22 cellular contexts compared by ENCODE assay signal in genomic region chr22:17939011-17939410, GRCh38.
DNase-seq lines count a peak whose midpoint lies in the region; ATAC-seq, FAIRE-seq and TF ChIP-seq lines count a peak whose summit lies in the region.
"Had no signal": no experiment of that assay in that cellular context is flagged by ENCODE, and none has a peak within 500 bp of the region (broad histone marks: within the 10 kb centered on the region; RNA-seq: fewer than 3 reads in every experiment).

No MANE protein-coding gene starts in this region.

- FAIRE-seq in GM12878 (lab: Jason Lieb, UNC): no peak
- FAIRE-seq: G401.6, GM12891, GM18507, HTR-8/SVneo had no signal

- H3K27me3 Mint-ChIP-seq in naive B cell: no peaks in the 10 kb centered on the region
- no peaks in the 10 kb centered on the region for H3K27me3 Mint-ChIP-seq in stimulated activated memory B cell treated with anti-CD40 and anti-IgM and Interleukin-4, amounts not matched to agents 10 μg/mL and 1 μg/mL and 100 μg/mL, for 72 hours
- H3K27me3 Mint-ChIP-seq in CD4-positive, alpha-beta memory T cell: no peaks in the 10 kb centered on the region
- no peaks in the 10 kb centered on the region for H3K27me3 Mint-ChIP-seq in activated naive CD8-positive, alpha-beta T cell treated with anti-CD3 and anti-CD28 coated beads, Interleukin-2, amount 50 U/mL, for 24 hours

- peaks cover 72 to 95% (median 87%) of the 10 kb centered on the region in 3 donors for H3K4me1 Mint-ChIP-seq in naive B cell
- peaks cover 74% of the 10 kb centered on the region for H3K4me1 Mint-ChIP-seq in stimulated activated memory B cell treated with anti-CD40 and anti-IgM and Interleukin-4, amounts not matched to agents 10 μg/mL and 1 μg/mL and 100 μg/mL, for 72 hours
- peaks cover 5 to 60% (median 32%) of the 10 kb centered on the region in 4 donors for H3K4me1 Mint-ChIP-seq in CD4-positive, alpha-beta memory T cell
- peaks cover 24% of the 10 kb centered on the region for H3K4me1 Mint-ChIP-seq in activated naive CD8-positive, alpha-beta T cell treated with anti-CD3 and anti-CD28 coated beads, Interleukin-2, amount 50 U/mL, for 24 hours

- no TSS peak for BruUV-seq in GM12878 (replicated peaks; lab: Mats Ljungman, UMichigan)

- H4K20me1 ChIP-seq in GM12878 (ENCODE audit: control insufficient read depth, insufficient read depth): peaks cover 8% of the 10 kb centered on the region

- H3K9me3 ChIP-seq in cardiac muscle cell (ENCODE audit: low read depth): no peaks in the 10 kb centered on the region
- H3K9me3 ChIP-seq in GM12878 (replicated peaks; ENCODE audit: control insufficient read depth, insufficient read depth, low read length): no peaks in the 10 kb centered on the region
- no peaks in the 10 kb centered on the region for H3K9me3 ChIP-seq in CD4-positive, alpha-beta memory T cell (ENCODE audit: control insufficient read depth in 1 of 2, low read length in 2 of 2)

- WGBS in GM12878 (ENCODE audit: insufficient coverage, insufficient replicate concordance, low lambda C conversion rate, missing lambda C conversion rate): 45% methylated on average over 3 of the region's 3 CpGs

- no peak for TF ChIP-seq EP300 in GM12878 (IDR thresholded peaks at IDR 0.05; ENCODE audit: borderline replicate concordance in 1 of 2, control insufficient read depth in 1 of 2, low read depth in 2 of 2, low read length in 2 of 2)

- no peak overlapping the region for H2AFZ ChIP-seq in GM12878 (ENCODE audit: control insufficient read depth, low read depth, low read length)
- H2AFZ ChIP-seq: GM23338 had no signal

- peak overlapping the region in 2 of 8 donors; percentile 24 to 33 for H3K4me3 Mint-ChIP-seq in naive B cell
- H3K4me3 Mint-ChIP-seq in stimulated activated memory B cell treated with anti-CD40 and anti-IgM and Interleukin-4, amounts not matched to agents 10 μg/mL and 1 μg/mL and 100 μg/mL, for 72 hours: no peak overlapping the region
- no peak overlapping the region for H3K4me3 Mint-ChIP-seq in CD4-positive, alpha-beta memory T cell
- no peak overlapping the region for H3K4me3 Mint-ChIP-seq in activated naive CD8-positive, alpha-beta T cell treated with anti-CD3 and anti-CD28 coated beads, Interleukin-2, amount 50 U/mL, for 24 hours
- H3K4me3 Mint-ChIP-seq: GM23338 had no signal

- ATAC-seq in Right ventricle myocardium inferior (no peak), GM12878 (peak; percentile 35; the same call in 2 of the 3 replicates), naive B cell (ENCODE audit: low read depth in 2 of 2) (peak in 1 of 2 donors; percentile 34)
- no peak for ATAC-seq in stimulated activated memory B cell treated with anti-CD40 and anti-IgM and Interleukin-4, amounts not matched to agents 10 μg/mL and 1 μg/mL and 100 μg/mL, for 72 hours
- no peak for ATAC-seq in activated naive CD8-positive, alpha-beta T cell treated with anti-CD3 and anti-CD28 coated beads, Interleukin-2, amount 50 U/mL, for 24 hours
- ATAC-seq: GM23338 had no signal

- H3K27ac ChIP-seq in cardiac muscle cell: peak overlapping the region; percentile 80
- H3K27ac ChIP-seq in GM12878 (ENCODE audit: control insufficient read depth, insufficient read depth): no peak overlapping the region
- no peak overlapping the region for H3K27ac ChIP-seq in CD4-positive, alpha-beta memory T cell (ENCODE audit: low read depth, low read length)
- H3K27ac ChIP-seq: BLaER1, HL-60 had no signal

- H3K27me3 ChIP-seq in cardiac muscle cell (no peaks in the 10 kb centered on the region), GM12878 (replicated peaks in 1 of 2; ENCODE audit: control insufficient read depth in 2 of 2, insufficient read depth in 2 of 2, low read length in 1 of 2) (no peaks in the 10 kb centered on the region)
- no peaks in the 10 kb centered on the region for H3K27me3 ChIP-seq in CD4-positive, alpha-beta memory T cell (ENCODE audit: insufficient read depth, low read length)
- H3K27me3 ChIP-seq: BLaER1 had no signal

- H3K36me3 ChIP-seq in cardiac muscle cell (no peaks in the 10 kb centered on the region), GM12878 (ENCODE audit: control insufficient read depth in 2 of 2, insufficient read depth in 2 of 2, low read length in 1 of 2) (peaks cover 0 to 2% of the 10 kb centered on the region in 2 experiments; a peak in 1 of 4 replicates)
- no peaks in the 10 kb centered on the region for H3K36me3 ChIP-seq in CD4-positive, alpha-beta memory T cell (ENCODE audit: insufficient read depth, low read length)

- H3K79me2 ChIP-seq in GM12878 (ENCODE audit: control insufficient read depth, insufficient read depth, low read length): peaks cover 17% of the 10 kb centered on the region

- no peak overlapping the region for H3K4me2 ChIP-seq in GM12878 (ENCODE audit: control insufficient read depth, insufficient read depth)
- H3K4me2 ChIP-seq: BLaER1, GM23338 had no signal

- TF ChIP-seq POLR2A in GM12878 (IDR thresholded peaks at IDR 0.05; ENCODE audit: low read depth, low read length): no peak

- POLR2A ChIA-PET in GM12878 (lab: Charles Lee): no interaction called here
- POLR2A ChIA-PET in CD4-positive, alpha-beta memory T cell (lab: Charles Lee; ENCODE audit: partially characterized antibody): no interaction called here

- H3K4me3 ChIP-seq in cardiac muscle cell: no peak overlapping the region
- H3K4me3 ChIP-seq in GM12878: no peak overlapping the region
- no peak overlapping the region for H3K4me3 ChIP-seq in CD4-positive, alpha-beta memory T cell (ENCODE audit: low read length in 2 of 2)
- H3K4me3 ChIP-seq: BLaER1, GM23338 had no signal

- H3K27ac Mint-ChIP-seq in naive B cell: peak overlapping the region; percentile 8 to 78 (median 55)
- peak overlapping the region; percentile 8 for H3K27ac Mint-ChIP-seq in stimulated activated memory B cell treated with anti-CD40 and anti-IgM and Interleukin-4, amounts not matched to agents 10 μg/mL and 1 μg/mL and 100 μg/mL, for 72 hours
- no peak overlapping the region for H3K27ac Mint-ChIP-seq in CD4-positive, alpha-beta memory T cell
- H3K27ac Mint-ChIP-seq in activated naive CD8-positive, alpha-beta T cell treated with anti-CD3 and anti-CD28 coated beads, Interleukin-2, amount 50 U/mL, for 24 hours: no peak overlapping the region
- H3K27ac Mint-ChIP-seq: GM23338 had no signal

- RAD21 ChIA-PET in GM12878 (lab: Charles Lee; ENCODE audit: unreplicated experiment): no interaction called here

- no peak for TF ChIP-seq RAD21 in GM12878 (IDR thresholded peaks at IDR 0.05; ENCODE audit: insufficient read depth, low read depth, low read length)

- in situ Hi-C loops in GM12878 (cut with MboI): no loop called here

- SMC1A ChIA-PET in GM12878 (lab: Charles Lee; ENCODE audit: uncharacterized antibody, unreplicated experiment): interaction anchor here (1.0 to 2.5 kb wide), 4 partner anchors 8 to 137 kb away, joined by 3 to 9 read pairs (median 4); no protein-coding TSS in a partner anchor

- H3K9me3 Mint-ChIP-seq in naive B cell: peaks cover 0 to 1% (median 0%) of the 10 kb centered on the region in 7 donors
- H3K9me3 Mint-ChIP-seq in stimulated activated memory B cell treated with anti-CD40 and anti-IgM and Interleukin-4, amounts not matched to agents 10 μg/mL and 1 μg/mL and 100 μg/mL, for 72 hours: no peaks in the 10 kb centered on the region
- H3K9me3 Mint-ChIP-seq in CD4-positive, alpha-beta memory T cell: no peaks in the 10 kb centered on the region
- no peaks in the 10 kb centered on the region for H3K9me3 Mint-ChIP-seq in activated naive CD8-positive, alpha-beta T cell treated with anti-CD3 and anti-CD28 coated beads, Interleukin-2, amount 50 U/mL, for 24 hours
- H3K9me3 Mint-ChIP-seq: GM23338 had no signal

- no peak overlapping the region for H3K9ac ChIP-seq in GM12878 (ENCODE audit: control insufficient read depth, insufficient read depth, low read length)
- H3K9ac ChIP-seq: BLaER1 had no signal

- CTCF ChIA-PET in GM12878 (lab: Yijun Ruan, JAX): interaction anchor here (1.3 to 1.5 kb wide), 2 partner anchors 14 to 137 kb away, joined by 3 to 4 read pairs; no protein-coding TSS in a partner anchor
- CTCF ChIA-PET in CD4-positive, alpha-beta memory T cell (lab: Charles Lee; ENCODE audit: partially characterized antibody): no interaction called here

- DNase-seq in cardiac muscle cell (ENCODE audit: low read depth in 1 of 2, low spot score in 1 of 2): no peak
- DNase-seq in Right ventricle myocardium inferior (ENCODE audit: missing footprints): no peak
- no peak for DNase-seq in GM12878 (ENCODE audit: low read depth, low spot score)
- DNase-seq in naive B cell: no peak
- DNase-seq in NCI-H2029 treated with DMSO at 0.1 percent for 48 hours (lab: John Stamatoyannopoulos, UW): no peak
- no peak for DNase-seq in CD4-positive, alpha-beta memory T cell
- no peak for DNase-seq in activated naive CD8-positive, alpha-beta T cell treated with anti-CD3 and anti-CD28 coated beads, Interleukin-2, amount 50 U/mL, for 24 hours
- DNase-seq: 8988T, DND-41, MV-4-11, NCI-H1417, NCI-H187 treated with DMSO at 0.1 percent for 48 hours, NCI-H510A, NCI-H774 had no signal

- H3K4me1 ChIP-seq in cardiac muscle cell (ENCODE audit: low read depth) (peaks cover 63% of the 10 kb centered on the region), GM12878 (ENCODE audit: control insufficient read depth, insufficient read depth, low read length) (peaks cover 16% of the 10 kb centered on the region)
- H3K4me1 ChIP-seq in CD4-positive, alpha-beta memory T cell (ENCODE audit: insufficient read depth, low read length): no peaks in the 10 kb centered on the region

- TF ChIP-seq CTCF in cardiac muscle cell (IDR thresholded peaks at IDR 0.05; ENCODE audit: low read depth, low read length): no peak
- TF ChIP-seq CTCF in GM12878 (IDR thresholded peaks at IDR 0.05 in 2 of 3, conservative IDR thresholded peaks at IDR 0.05 in 1 of 3; ENCODE audit: control insufficient read depth in 2 of 3, extremely low read depth in 1 of 3, insufficient read depth in 1 of 3, low read depth in 3 of 3, low read length in 3 of 3): no peak

- peaks cover 7 to 8% of the 10 kb centered on the region in 2 donors for H3K36me3 Mint-ChIP-seq in naive B cell
- peaks cover 28% of the 10 kb centered on the region for H3K36me3 Mint-ChIP-seq in stimulated activated memory B cell treated with anti-CD40 and anti-IgM and Interleukin-4, amounts not matched to agents 10 μg/mL and 1 μg/mL and 100 μg/mL, for 72 hours
- peaks cover 1 to 12% of the 10 kb centered on the region in 2 donors for H3K36me3 Mint-ChIP-seq in CD4-positive, alpha-beta memory T cell
- H3K36me3 Mint-ChIP-seq in activated naive CD8-positive, alpha-beta T cell treated with anti-CD3 and anti-CD28 coated beads, Interleukin-2, amount 50 U/mL, for 24 hours (ENCODE audit: low read depth): peaks cover 6% of the 10 kb centered on the region

- intact Hi-C loops in Right ventricle myocardium inferior (cut with DNase I): no loop called here
- intact Hi-C loops in GM12878 (cut with micrococcal nuclease; ENCODE audit: unreplicated experiment): no loop called here
- intact Hi-C loops in CD4-positive, alpha-beta memory T cell (cut with micrococcal nuclease): no loop called here

TF ChIP-seq in GM12878, 131 proteins besides CTCF, POLR2A, EP300 and RAD21 (continues in another document):
- TF ChIP-seq MYB (IDR thresholded peaks at IDR 0.05; ENCODE audit: borderline replicate concordance, low read depth, low read length) (no peak), BMI1 (IDR thresholded peaks at IDR 0.05; ENCODE audit: borderline replicate concordance) (no peak), NBN (IDR thresholded peaks at IDR 0.05) (no peak), MXI1 (IDR thresholded peaks at IDR 0.05; ENCODE audit: low read depth, low read length) (no peak), SPI1 (IDR thresholded peaks at IDR 0.05; ENCODE audit: borderline replicate concordance, insufficient read depth, low read depth, low read length) (no peak)

Comparison
In these comparisons a context has a peak if more than half of its experiments do, and no peak if none do; other contexts are left out.
1. H3K27ac Mint-ChIP-seq: peak in naive B cell (6 of 6) and stimulated activated memory B cell treated with anti-CD40 and anti-IgM and Interleukin-4, amounts not matched to agents 10 μg/mL and 1 μg/mL and 100 μg/mL, for 72 hours (single experiment); none in CD4-positive, alpha-beta memory T cell (0 of 7) and activated naive CD8-positive, alpha-beta T cell treated with anti-CD3 and anti-CD28 coated beads, Interleukin-2, amount 50 U/mL, for 24 hours (single experiment).